In the genomic region with DNA sequence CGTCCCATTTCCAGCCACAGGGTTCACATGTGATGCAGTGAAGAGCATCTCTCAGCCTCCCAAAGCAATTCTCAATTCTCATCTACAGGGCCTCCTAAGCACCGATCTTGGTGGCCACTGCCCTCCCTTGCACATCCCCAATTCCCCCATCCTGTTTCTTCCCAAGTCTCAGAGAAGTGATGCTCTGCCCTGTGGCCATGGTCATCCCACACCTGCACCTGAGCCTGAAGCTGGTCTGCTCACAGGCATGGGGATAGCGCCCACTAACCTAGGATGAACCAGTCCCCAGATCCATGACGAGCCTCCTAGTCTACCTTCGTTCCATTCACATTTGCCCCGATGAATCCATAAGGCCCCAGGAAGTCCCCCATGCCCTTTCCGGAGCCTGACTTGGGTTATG, we compare ENCODE assay signal across 25 cellular contexts.
DNase-seq lines count a peak whose midpoint lies in the region; ATAC-seq and TF ChIP-seq lines count a peak whose summit lies in the region.
"Had no signal": no experiment of that assay in that cellular context is flagged by ENCODE, and none has a peak within 500 bp of the region (broad histone marks: within the 10 kb centered on the region; RNA-seq: fewer than 3 reads in every experiment).

No MANE protein-coding gene starts in this region.

- ATAC-seq in activated CD8-positive, alpha-beta memory T cell treated with anti-CD3 and anti-CD28 coated beads, Interleukin-2, amount 10 ng/mL, durations not matched to agents 7 days and 5 days: no peak
- ATAC-seq in sciatic nerve: no peak
- no peak for ATAC-seq in HG03108 (IDR thresholded peaks at IDR 0.05; ENCODE audit: unreplicated experiment)
- ATAC-seq in GM18498 (IDR thresholded peaks at IDR 0.05; ENCODE audit: unreplicated experiment): no peak
- ATAC-seq: HepG2 had no signal

- H3K27me3 Mint-ChIP-seq in activated CD8-positive, alpha-beta memory T cell treated with anti-CD3 and anti-CD28 coated beads, Interleukin-2, amount 10 ng/mL, durations not matched to agents 7 days and 5 days: peaks cover 31% of the 10 kb centered on the region

- intact Hi-C loops in sciatic nerve (cut with DNase I) (no loop called here), spleen (cut with DNase I; ENCODE audit: low total_unique reads) (no loop called here)

- peak; percentile 20 for DNase-seq in activated CD8-positive, alpha-beta memory T cell treated with anti-CD3 and anti-CD28 coated beads, Interleukin-2, amount 50 U/mL, for 48 hours
- DNase-seq in activated CD8-positive, alpha-beta memory T cell treated with anti-CD3 and anti-CD28 coated beads, Interleukin-2, amount 10 ng/mL, durations not matched to agents 7 days and 5 days: no peak
- DNase-seq in coronary artery (ENCODE audit: low spot score): peak; percentile 62
- DNase-seq in sciatic nerve (ENCODE audit: low spot score): peak; percentile 15
- no peak for DNase-seq in spleen
- DNase-seq: 8988T, ACHN, BE2C, Calu3, DMS153, DND-41, Karpas-422, NCI-H1092, NCI-H1417 treated with DMSO at 0.1 percent for 48 hours, NCI-H2081, NCI-H226, NCI-H510A, NCI-H69, OCI-M1, Peyer's patch, SIG-M5 had no signal

- no peaks in the 10 kb centered on the region for H3K9me3 Mint-ChIP-seq in activated CD8-positive, alpha-beta memory T cell treated with anti-CD3 and anti-CD28 coated beads, Interleukin-2, amount 10 ng/mL, durations not matched to agents 7 days and 5 days (ENCODE audit: low read depth)

- CTCF ChIA-PET in activated CD8-positive, alpha-beta memory T cell treated with anti-CD3 and anti-CD28 coated beads, Interleukin-2, amount 10 ng/mL, durations not matched to agents 7 days and 5 days (lab: Charles Lee): no interaction called here

- WGBS in spleen, 5 donors: 89 to 98% (median 95%) methylated on average over 7 of the region's 7 CpGs

- no peaks in the 10 kb centered on the region for H3K4me1 Mint-ChIP-seq in activated CD8-positive, alpha-beta memory T cell treated with anti-CD3 and anti-CD28 coated beads, Interleukin-2, amount 10 ng/mL, durations not matched to agents 7 days and 5 days

- no peak overlapping the region for H3K27ac Mint-ChIP-seq in activated CD8-positive, alpha-beta memory T cell treated with anti-CD3 and anti-CD28 coated beads, Interleukin-2, amount 10 ng/mL, durations not matched to agents 7 days and 5 days
- H3K27ac Mint-ChIP-seq: CD14-positive monocyte had no signal

- peaks cover 6 to 42% (median 17%) of the 10 kb centered on the region in 6 donors for H3K4me1 ChIP-seq in spleen
- H3K4me1 ChIP-seq: BE2C had no signal

- H3K36me3 ChIP-seq in spleen: no peaks in the 10 kb centered on the region
- H3K36me3 ChIP-seq: BE2C, Peyer's patch had no signal

- no peaks in the 10 kb centered on the region for H3K36me3 Mint-ChIP-seq in activated CD8-positive, alpha-beta memory T cell treated with anti-CD3 and anti-CD28 coated beads, Interleukin-2, amount 10 ng/mL, durations not matched to agents 7 days and 5 days
- H3K36me3 Mint-ChIP-seq: CD14-positive monocyte had no signal

- no peak for TF ChIP-seq CTCF in coronary artery (IDR thresholded peaks at IDR 0.05)
- no peak for TF ChIP-seq CTCF in spleen (IDR thresholded peaks at IDR 0.05 in 8 of 11, conservative IDR thresholded peaks at IDR 0.05 in 3 of 11)

- no peak for TF ChIP-seq POLR2A in spleen (IDR thresholded peaks at IDR 0.05)

- H3K27me3 ChIP-seq in spleen (replicated peaks in 1 of 7): peaks cover 0 to 19% (median 0%) of the 10 kb centered on the region in 7 donors
- H3K27me3 ChIP-seq: BE2C, Peyer's patch had no signal

- H3K9me3 ChIP-seq in spleen: no peaks in the 10 kb centered on the region
- H3K9me3 ChIP-seq: BE2C, Peyer's patch had no signal

- no peak overlapping the region for H3K27ac ChIP-seq in coronary artery
- no peak overlapping the region for H3K27ac ChIP-seq in spleen
- H3K27ac ChIP-seq: Peyer's patch had no signal

- H3K4me3 Mint-ChIP-seq in activated CD8-positive, alpha-beta memory T cell treated with anti-CD3 and anti-CD28 coated beads, Interleukin-2, amount 10 ng/mL, durations not matched to agents 7 days and 5 days: no peak overlapping the region
- H3K4me3 Mint-ChIP-seq: CD14-positive monocyte had no signal

- no peak overlapping the region for H3K4me3 ChIP-seq in coronary artery
- H3K4me3 ChIP-seq in spleen: no peak overlapping the region
- H3K4me3 ChIP-seq: Peyer's patch had no signal

Comparison
In these comparisons a context has a peak if more than half of its experiments do, and no peak if none do; other contexts are left out.
1. DNase-seq: peak in activated CD8-positive, alpha-beta memory T cell treated with anti-CD3 and anti-CD28 coated beads, Interleukin-2, amount 50 U/mL, for 48 hours (single experiment), coronary artery (single experiment) and sciatic nerve (single experiment); none in activated CD8-positive, alpha-beta memory T cell treated with anti-CD3 and anti-CD28 coated beads, Interleukin-2, amount 10 ng/mL, durations not matched to agents 7 days and 5 days (single experiment) and spleen (single experiment).